ENCODE assay signal across 11 cellular contexts in genomic region chr1:225343618-225344017, GRCh38.
DNase-seq lines count a peak whose midpoint lies in the region; ATAC-seq, FAIRE-seq and TF ChIP-seq lines count a peak whose summit lies in the region.
"Had no signal": no experiment of that assay in that cellular context is flagged by ENCODE, and none has a peak within 500 bp of the region (broad histone marks: within the 10 kb centered on the region; RNA-seq: fewer than 3 reads in every experiment).

No MANE protein-coding gene starts in this region.

- H3K9me3 ChIP-seq in breast epithelium: peaks cover 0 to 8% of the 10 kb centered on the region in 2 donors
- H3K9me3 ChIP-seq in K562 (replicated peaks; ENCODE audit: control insufficient read depth, insufficient read depth, low read depth, low read length): no peaks in the 10 kb centered on the region
- no peaks in the 10 kb centered on the region for H3K9me3 ChIP-seq in vagina
- H3K9me3 ChIP-seq in pancreas: no peaks in the 10 kb centered on the region
- H3K9me3 ChIP-seq in heart left ventricle: peaks cover 0 to 9% (median 0%) of the 10 kb centered on the region in 12 donors

- H3K9me1 ChIP-seq in K562 (ENCODE audit: control insufficient read depth, insufficient read depth, low read length): no peaks in the 10 kb centered on the region

- peak; percentile 54 for TF ChIP-seq CTCF in MCF 10A (IDR thresholded peaks at IDR 0.05; ENCODE audit: unreplicated experiment)
- no peak for TF ChIP-seq CTCF in breast epithelium (IDR thresholded peaks at IDR 0.05)
- TF ChIP-seq CTCF in K562 (IDR thresholded peaks at IDR 0.05 in 2 of 3, conservative IDR thresholded peaks at IDR 0.05 in 1 of 3; ENCODE audit: insufficient read depth in 2 of 3, low read depth in 1 of 3, low read length in 3 of 3): peak in 1 of 3 experiments; percentile 60; a peak in 2 of 6 replicates
- peak; percentile 39 for TF ChIP-seq CTCF in type B pancreatic cell (conservative IDR thresholded peaks at IDR 0.05)
- no peak for TF ChIP-seq CTCF in vagina (IDR thresholded peaks at IDR 0.05)
- no peak for TF ChIP-seq CTCF in pancreas (IDR thresholded peaks at IDR 0.05)
- peak in 1 of 12 donors; percentile 21 for TF ChIP-seq CTCF in heart left ventricle (IDR thresholded peaks at IDR 0.05)

- POLR2A ChIA-PET in MCF 10A (lab: Yijun Ruan, JAX): no interaction called here
- POLR2A ChIA-PET in K562 (lab: Yijun Ruan, JAX): no interaction called here

- TF ChIP-seq POLR2A in breast epithelium (IDR thresholded peaks at IDR 0.05) (no peak), K562 (conservative IDR thresholded peaks at IDR 0.05) (no peak), vagina (IDR thresholded peaks at IDR 0.05) (no peak), heart left ventricle (IDR thresholded peaks at IDR 0.05) (no peak)

- no peak for TF ChIP-seq EP300 in K562 (IDR thresholded peaks at IDR 0.05; ENCODE audit: low read length)

- intact Hi-C loops in MCF 10A (cut with micrococcal nuclease): loop anchor here (1.0 kb wide), 1 partner anchor 24 kb away; no protein-coding TSS in a partner anchor
- intact Hi-C loops in breast epithelium (cut with DNase I; ENCODE audit: low total_unique reads): no loop called here
- intact Hi-C loops in K562 (cut with micrococcal nuclease): no loop called here
- intact Hi-C loops in vagina (cut with DNase I): no loop called here
- intact Hi-C loops in pancreas (cut with DNase I): no loop called here
- intact Hi-C loops in heart left ventricle (cut with DNase I): no loop called here

- H2AFZ ChIP-seq in K562 (ENCODE audit: low read depth, low read length): no peak overlapping the region

- no peak overlapping the region for H3K9ac ChIP-seq in K562 (ENCODE audit: insufficient read depth in 1 of 2, low read depth in 2 of 2, low read length in 2 of 2)

- no peak overlapping the region for H3K4me2 ChIP-seq in K562 (ENCODE audit: insufficient read depth, low read length)

- H3K27ac ChIP-seq in breast epithelium (no peak overlapping the region), K562 (ENCODE audit: extremely low read depth, low read depth, low read length) (no peak overlapping the region), vagina (no peak overlapping the region), pancreas (no peak overlapping the region), heart left ventricle (no peak overlapping the region)

- H3K4me1 ChIP-seq in breast epithelium (no peaks in the 10 kb centered on the region), K562 (replicated peaks in 1 of 2; ENCODE audit: control insufficient read depth in 2 of 2, insufficient read depth in 2 of 2, low read length in 2 of 2) (no peaks in the 10 kb centered on the region), vagina (no peaks in the 10 kb centered on the region), pancreas (no peaks in the 10 kb centered on the region), heart left ventricle (no peaks in the 10 kb centered on the region)

- ATAC-seq in K562 (peak; percentile 80), pancreas (no peak), heart left ventricle (no peak)

- H3K27me3 Mint-ChIP-seq in MCF 10A (ENCODE audit: insufficient read depth, unreplicated experiment): no peaks in the 10 kb centered on the region
- no peaks in the 10 kb centered on the region for H3K27me3 Mint-ChIP-seq in type B pancreatic cell
- H3K27me3 Mint-ChIP-seq: dendritic cell treated with granulocyte-macrophage colony-stimulating factor and Interleukin-4, amounts not matched to agents 40 ng/mL and 50 ng/mL, for 4 days had no signal

- no peak overlapping the region for H3K4me3 Mint-ChIP-seq in MCF 10A (ENCODE audit: unreplicated experiment)
- no peak overlapping the region for H3K4me3 Mint-ChIP-seq in type B pancreatic cell
- H3K4me3 Mint-ChIP-seq: dendritic cell treated with granulocyte-macrophage colony-stimulating factor and Interleukin-4, amounts not matched to agents 40 ng/mL and 50 ng/mL, for 4 days had no signal

- H3K79me2 ChIP-seq in K562 (ENCODE audit: control insufficient read depth, insufficient read depth, low read length): no peaks in the 10 kb centered on the region

- no peaks in the 10 kb centered on the region for H4K20me1 ChIP-seq in K562 (replicated peaks; ENCODE audit: control insufficient read depth, insufficient read depth, low read length)

- BruUV-seq in MCF 10A (replicated peaks; lab: Mats Ljungman, UMichigan) (no TSS peak), K562 (replicated peaks; lab: Mats Ljungman, UMichigan) (no TSS peak)

- H3K9me3 Mint-ChIP-seq in MCF 10A (ENCODE audit: unreplicated experiment) (peaks cover 14% of the 10 kb centered on the region), type B pancreatic cell (peaks cover 5% of the 10 kb centered on the region)
- H3K9me3 Mint-ChIP-seq: dendritic cell treated with granulocyte-macrophage colony-stimulating factor and Interleukin-4, amounts not matched to agents 40 ng/mL and 50 ng/mL, for 4 days had no signal

- no peaks in the 10 kb centered on the region for H3K36me3 ChIP-seq in breast epithelium
- H3K36me3 ChIP-seq in K562 (ENCODE audit: control insufficient read depth, insufficient read depth, low read length): no peaks in the 10 kb centered on the region
- no peaks in the 10 kb centered on the region for H3K36me3 ChIP-seq in vagina
- no peaks in the 10 kb centered on the region for H3K36me3 ChIP-seq in pancreas
- H3K36me3 ChIP-seq in heart left ventricle: no peaks in the 10 kb centered on the region

- CTCF ChIA-PET in MCF 10A (lab: Yijun Ruan, JAX): interaction anchor here (0.6 to 3.3 kb wide), 8 partner anchors 17 to 508 kb away, joined by 3 to 14 read pairs (median 4); partner anchors contain the start of gene DNAH14
- CTCF ChIA-PET in K562 (lab: Yijun Ruan, JAX; ENCODE audit: low intra/inter-chr PET ratio): interaction anchor here (0.7 kb wide), 2 partner anchors 25 to 65 kb away, joined by 3 read pairs; no protein-coding TSS in a partner anchor

- H3K27me3 ChIP-seq in breast epithelium: no peaks in the 10 kb centered on the region
- peaks cover 4% of the 10 kb centered on the region in 2 experiments; a peak in 2 of 5 replicates for H3K27me3 ChIP-seq in K562 (ENCODE audit: control insufficient read depth in 2 of 2, insufficient read depth in 2 of 2, low read length in 2 of 2)
- H3K27me3 ChIP-seq in vagina: no peaks in the 10 kb centered on the region
- H3K27me3 ChIP-seq in pancreas: no peaks in the 10 kb centered on the region
- H3K27me3 ChIP-seq in heart left ventricle: peaks cover 0 to 39% (median 0%) of the 10 kb centered on the region in 9 donors

- no peaks in the 10 kb centered on the region for H3K36me3 Mint-ChIP-seq in MCF 10A (ENCODE audit: insufficient read depth, unreplicated experiment)
- H3K36me3 Mint-ChIP-seq in type B pancreatic cell: no peaks in the 10 kb centered on the region

- DNase-seq in MCF 10A (ENCODE audit: unreplicated experiment): peak; percentile 54
- DNase-seq in breast epithelium (ENCODE audit: low spot score in 2 of 2): no peak
- peak; percentile 28 for DNase-seq in NCI-H1436 treated with DMSO at 0.1 percent for 48 hours (lab: John Stamatoyannopoulos, UW)
- DNase-seq in K562 (ENCODE audit: extremely low read depth in 1 of 4, low spot score in 3 of 4): peak in 2 of 4 experiments; percentile 13 to 28
- no peak for DNase-seq in type B pancreatic cell (ENCODE audit: extremely low spot score, unreplicated experiment)
- DNase-seq in vagina (ENCODE audit: extremely low spot score in 2 of 2): no peak
- DNase-seq in pancreas: no peak
- no peak for DNase-seq in heart left ventricle
- DNase-seq: KG1, midbrain had no signal

- FAIRE-seq in K562 (lab: Jason Lieb, UNC) (peak; percentile 57), pancreas (lab: Jason Lieb, UNC) (no peak)

- H3K4me1 Mint-ChIP-seq in MCF 10A (ENCODE audit: insufficient read depth, unreplicated experiment) (no peaks in the 10 kb centered on the region), type B pancreatic cell (ENCODE audit: unreplicated experiment) (no peaks in the 10 kb centered on the region)

- H3K4me3 ChIP-seq in breast epithelium (no peak overlapping the region), K562 (no peak overlapping the region), vagina (no peak overlapping the region), pancreas (no peak overlapping the region), heart left ventricle (no peak overlapping the region)

- H3K27ac Mint-ChIP-seq in MCF 10A (ENCODE audit: low read depth, unreplicated experiment): no peak overlapping the region
- H3K27ac Mint-ChIP-seq in type B pancreatic cell: no peak overlapping the region
- H3K27ac Mint-ChIP-seq: dendritic cell treated with granulocyte-macrophage colony-stimulating factor and Interleukin-4, amounts not matched to agents 40 ng/mL and 50 ng/mL, for 4 days had no signal

- in situ Hi-C loops in K562 (cut with MboI): no loop called here

- peak; percentile 14 to 56; a peak in 3 of 4 replicates for TF ChIP-seq RAD21 in K562 (CRISPR knock-in tag; conservative IDR thresholded peaks at IDR 0.05 in 1 of 2, IDR thresholded peaks at IDR 0.05 in 1 of 2)

TF ChIP-seq in K562, 482 proteins besides CTCF, POLR2A, EP300 and RAD21 (continues in another document):
- TF ChIP-seq ARID3A (IDR thresholded peaks at IDR 0.05; ENCODE audit: borderline replicate concordance, low read depth, low read length): 0 out of 2 replicates have a peak, but pooled peaks have one; percentile 48
- no peak for TF ChIP-seq ELF4 (CRISPR knock-in tag; IDR thresholded peaks at IDR 0.05)
- TF ChIP-seq RFX5 (IDR thresholded peaks at IDR 0.05; ENCODE audit: low read depth, low read length): peak; percentile 47

Comparison
In these comparisons a context has a peak if more than half of its experiments do, and no peak if none do; other contexts are left out.
1. DNase-seq: peak in MCF 10A (single experiment) and NCI-H1436 treated with DMSO at 0.1 percent for 48 hours (single experiment); none in breast epithelium (0 of 2), type B pancreatic cell (single experiment), vagina (0 of 2), pancreas (0 of 6) and heart left ventricle (0 of 5).
2. CTCF ChIP-seq: peak in MCF 10A (single experiment) and type B pancreatic cell (single experiment); none in breast epithelium (0 of 3), vagina (0 of 3) and pancreas (0 of 4).